ENCODE assay signal across 9 cellular contexts in the genomic region with DNA sequence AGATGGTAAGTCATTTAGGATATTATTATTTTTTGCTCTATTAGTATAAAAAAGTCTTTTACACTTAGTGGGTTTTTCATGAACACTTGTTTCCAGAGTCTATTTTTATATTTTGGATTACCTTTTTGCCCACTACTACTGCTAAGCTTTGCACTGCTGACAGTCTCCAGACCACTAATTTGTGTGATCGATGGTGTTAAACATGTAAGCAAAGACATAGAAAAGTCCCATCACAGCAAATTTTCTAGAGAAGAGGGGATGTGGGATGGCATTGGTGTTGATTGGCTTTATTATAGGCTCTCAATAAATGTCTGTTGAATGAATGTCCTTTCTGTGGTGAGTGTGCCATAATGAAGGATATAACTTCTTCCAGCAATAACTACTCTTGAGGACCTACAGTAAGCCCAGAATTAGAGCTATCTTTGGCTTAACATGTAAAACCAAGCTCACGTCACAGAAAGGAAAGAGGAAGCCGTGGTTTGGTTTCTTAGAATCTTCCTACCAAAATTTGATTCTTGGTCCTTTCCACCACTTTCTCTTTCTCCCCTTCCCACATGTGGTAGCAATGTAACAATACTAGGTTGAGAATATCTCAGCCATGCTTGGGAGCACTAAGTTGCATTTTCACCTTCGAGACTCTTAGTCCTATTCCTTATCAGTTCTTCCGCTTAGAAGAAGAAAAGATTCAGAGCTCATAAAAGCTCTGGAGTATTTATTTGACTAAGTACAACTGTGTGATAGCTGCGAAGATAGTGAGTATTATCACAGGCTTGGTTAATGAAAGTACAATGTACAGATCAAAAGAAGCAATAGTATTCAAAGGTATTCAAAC.
DNase-seq lines count a peak whose midpoint lies in the region; ATAC-seq and TF ChIP-seq lines count a peak whose summit lies in the region.
"Had no signal": no experiment of that assay in that cellular context is flagged by ENCODE, and none has a peak within 500 bp of the region (broad histone marks: within the 10 kb centered on the region; RNA-seq: fewer than 3 reads in every experiment).

No MANE protein-coding gene starts in this region.

- H3K27me3 Mint-ChIP-seq in activated T-helper 1 cell treated with anti-CD3 and anti-CD28 coated beads, Interleukin-12 subunit alpha, Interleukin-12 subunit beta, Interleukin-2, Interleukin-4 antibody, amounts not matched to agents 30 ng/mL and 10 ng/mL and 1 ng/mL, durations not matched to agents 14 hours and 24 hours and 36 hours (ENCODE audit: insufficient read depth), result peaks cover 52% of the 10 kb centered on the region

- peak overlapping the region; percentile 80 for H3K27ac Mint-ChIP-seq in activated T-helper 1 cell treated with anti-CD3 and anti-CD28 coated beads, Interleukin-12 subunit alpha, Interleukin-12 subunit beta, Interleukin-2, Interleukin-4 antibody, amounts not matched to agents 30 ng/mL and 10 ng/mL and 1 ng/mL, durations not matched to agents 14 hours and 24 hours and 36 hours

- WGBS in upper lobe of left lung, 2 donors, result 75 to 76% methylated on average over 6 of the region's 6 CpGs

- H3K4me3 ChIP-seq in BLaER1 treated with 17β-estradiol and CSF1 and Interleukin-3, amounts not matched to agents 10 nM and 100 nM, result no peak overlapping the region
- H3K4me3 ChIP-seq in dorsolateral prefrontal cortex (no peak overlapping the region), upper lobe of left lung (no peak overlapping the region)

- intact Hi-C loops in activated T-helper 1 cell treated with anti-CD3 and anti-CD28 coated beads, Interleukin-12 subunit alpha, Interleukin-12 subunit beta, Interleukin-2, Interleukin-4 antibody, amounts not matched to agents 30 ng/mL and 10 ng/mL and 1 ng/mL, durations not matched to agents 14 hours and 24 hours and 36 hours (cut with micrococcal nuclease), result loop anchor here (1.0 to 5.0 kb wide), 5 partner anchors 11 to 93 kb away; a partner anchor contains a TSS
- intact Hi-C loops in dorsolateral prefrontal cortex (cut with DNase I), result no loop called here

- H3K4me1 ChIP-seq in BLaER1 treated with 17β-estradiol and CSF1 and Interleukin-3, amounts not matched to agents 10 nM and 100 nM, result peaks cover 14 to 32% (median 21%) of the 10 kb centered on the region in 10 experiments
- no peaks in the 10 kb centered on the region for H3K4me1 ChIP-seq in upper lobe of left lung

- ATAC-seq in GM19455 (IDR thresholded peaks at IDR 0.05; ENCODE audit: unreplicated experiment), result peak; percentile 50
- ATAC-seq in HG03442 (IDR thresholded peaks at IDR 0.05; ENCODE audit: unreplicated experiment), result peak; percentile 47
- ATAC-seq in upper lobe of left lung (ENCODE audit: low FRiP score in 2 of 2), result no peak

- H3K27me3 ChIP-seq in BLaER1 treated with 17β-estradiol and CSF1 and Interleukin-3, amounts not matched to agents 10 nM and 100 nM, result peaks cover 0 to 69% (median 0%) of the 10 kb centered on the region in 11 experiments; a peak in 5 of 22 replicates
- H3K27me3 ChIP-seq in dorsolateral prefrontal cortex, result no peaks in the 10 kb centered on the region
- no peaks in the 10 kb centered on the region for H3K27me3 ChIP-seq in upper lobe of left lung

- peak overlapping the region; percentile 62 for H3K4me3 Mint-ChIP-seq in activated T-helper 1 cell treated with anti-CD3 and anti-CD28 coated beads, Interleukin-12 subunit alpha, Interleukin-12 subunit beta, Interleukin-2, Interleukin-4 antibody, amounts not matched to agents 30 ng/mL and 10 ng/mL and 1 ng/mL, durations not matched to agents 14 hours and 24 hours and 36 hours

- DNase-seq in activated T-helper 1 cell treated with anti-CD3 and anti-CD28 coated beads, Interleukin-12 subunit alpha, Interleukin-12 subunit beta, Interleukin-2, Interleukin-4 antibody, amounts not matched to agents 30 ng/mL and 10 ng/mL and 1 ng/mL, durations not matched to agents 14 hours and 24 hours and 36 hours (ENCODE audit: low spot score), result no peak
- no peak for DNase-seq in activated effector memory CD4-positive, alpha-beta T cell treated with anti-CD3 and anti-CD28 coated beads, Interleukin-2, amount 50 U/mL, for 16 hours
- DNase-seq in dorsolateral prefrontal cortex (no peak), hippocampal formation (lab: John Stamatoyannopoulos, UW) (no peak), upper lobe of left lung (no peak)
- DNase-seq: HCEC 1CT had no signal

- no peaks in the 10 kb centered on the region for H3K36me3 Mint-ChIP-seq in activated T-helper 1 cell treated with anti-CD3 and anti-CD28 coated beads, Interleukin-12 subunit alpha, Interleukin-12 subunit beta, Interleukin-2, Interleukin-4 antibody, amounts not matched to agents 30 ng/mL and 10 ng/mL and 1 ng/mL, durations not matched to agents 14 hours and 24 hours and 36 hours (ENCODE audit: low read depth)

- H3K4me1 Mint-ChIP-seq in activated T-helper 1 cell treated with anti-CD3 and anti-CD28 coated beads, Interleukin-12 subunit alpha, Interleukin-12 subunit beta, Interleukin-2, Interleukin-4 antibody, amounts not matched to agents 30 ng/mL and 10 ng/mL and 1 ng/mL, durations not matched to agents 14 hours and 24 hours and 36 hours (ENCODE audit: low read depth), result peaks cover 52% of the 10 kb centered on the region

- peak overlapping the region; percentile 36 to 73 (median 55) for H3K4me2 ChIP-seq in BLaER1 treated with 17β-estradiol and CSF1 and Interleukin-3, amounts not matched to agents 10 nM and 100 nM

- no peak for TF ChIP-seq CTCF in dorsolateral prefrontal cortex (IDR thresholded peaks at IDR 0.05 in 54 of 56, conservative IDR thresholded peaks at IDR 0.05 in 2 of 56; ENCODE audit: low read depth in 1 of 56, partially characterized antibody in 56 of 56)
- no peak for TF ChIP-seq CTCF in upper lobe of left lung (IDR thresholded peaks at IDR 0.05)

- H3K9me3 ChIP-seq in BLaER1 treated with 17β-estradiol and CSF1 and Interleukin-3, amounts not matched to agents 10 nM and 100 nM (replicated peaks in 1 of 11), result peaks cover 0 to 6% (median 0%) of the 10 kb centered on the region in 11 experiments; a peak in 1 of 22 replicates
- H3K9me3 ChIP-seq in upper lobe of left lung, result no peaks in the 10 kb centered on the region

- TF ChIP-seq EP300 in upper lobe of left lung (IDR thresholded peaks at IDR 0.05), result no peak

- no peaks in the 10 kb centered on the region for H3K9me3 Mint-ChIP-seq in activated T-helper 1 cell treated with anti-CD3 and anti-CD28 coated beads, Interleukin-12 subunit alpha, Interleukin-12 subunit beta, Interleukin-2, Interleukin-4 antibody, amounts not matched to agents 30 ng/mL and 10 ng/mL and 1 ng/mL, durations not matched to agents 14 hours and 24 hours and 36 hours

- H3K36me3 ChIP-seq in BLaER1 treated with 17β-estradiol and CSF1 and Interleukin-3, amounts not matched to agents 10 nM and 100 nM, result peaks cover 0 to 5% (median 0%) of the 10 kb centered on the region in 11 experiments; a peak in 1 of 22 replicates
- H3K36me3 ChIP-seq in upper lobe of left lung, result no peaks in the 10 kb centered on the region

- H3K27ac ChIP-seq in BLaER1 treated with 17β-estradiol and CSF1 and Interleukin-3, amounts not matched to agents 10 nM and 100 nM, result no peak overlapping the region
- H3K27ac ChIP-seq in dorsolateral prefrontal cortex (no peak overlapping the region), upper lobe of left lung (no peak overlapping the region)

- no peaks in the 10 kb centered on the region for H4K20me1 ChIP-seq in BLaER1 treated with 17β-estradiol and CSF1 and Interleukin-3, amounts not matched to agents 10 nM and 100 nM

- no peak overlapping the region for H3K9ac ChIP-seq in BLaER1 treated with 17β-estradiol and CSF1 and Interleukin-3, amounts not matched to agents 10 nM and 100 nM

- TF ChIP-seq POLR2A in upper lobe of left lung (IDR thresholded peaks at IDR 0.05), result no peak

Comparison
In these comparisons a context has a peak if more than half of its experiments do, and no peak if none do; other contexts are left out.
1. ATAC-seq: peak in GM19455 (single experiment) and HG03442 (single experiment); none in upper lobe of left lung (0 of 2).